ENCODE assay signal across 29 cellular contexts in the genomic region with DNA sequence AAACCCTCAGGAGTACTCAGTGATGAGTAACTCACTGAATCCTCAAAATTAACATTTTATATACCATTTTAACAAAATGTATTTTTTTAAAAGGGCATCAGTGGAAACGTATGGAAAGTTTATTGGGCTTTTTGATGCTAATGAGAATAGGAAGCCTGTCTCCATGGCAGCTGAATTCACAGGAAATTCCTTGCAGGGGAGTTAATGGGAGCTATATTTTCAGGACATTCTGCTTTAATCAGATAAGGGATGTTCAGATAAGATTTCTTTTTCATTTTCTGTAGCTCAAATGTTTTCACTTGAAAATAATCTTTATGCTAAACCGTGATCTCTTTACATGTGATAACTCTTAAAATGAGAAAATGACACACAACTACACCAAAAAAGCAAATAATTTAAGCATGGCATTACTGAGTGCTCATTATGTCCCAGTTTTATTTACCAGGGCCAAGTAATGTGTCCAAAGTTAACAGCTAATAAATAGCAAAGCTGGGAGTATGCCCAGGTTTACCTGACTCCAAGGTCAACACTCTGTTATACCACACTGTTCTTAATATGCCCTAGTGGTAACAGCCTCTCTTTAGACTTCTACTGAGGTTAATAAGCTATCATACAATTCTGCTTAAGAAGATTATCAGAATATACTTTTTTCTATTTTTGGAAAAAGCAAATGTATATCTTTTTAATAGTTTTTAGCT.
DNase-seq lines count a peak whose midpoint lies in the region; ATAC-seq, FAIRE-seq and TF ChIP-seq lines count a peak whose summit lies in the region.
"Had no signal": no experiment of that assay in that cellular context is flagged by ENCODE, and none has a peak within 500 bp of the region (broad histone marks: within the 10 kb centered on the region; RNA-seq: fewer than 3 reads in every experiment).

No MANE protein-coding gene starts in this region.

- H3K27ac ChIP-seq in body of pancreas (peak overlapping the region in 1 of 4 donors; percentile 2), gastrocnemius medialis (no peak overlapping the region)
- H3K27ac ChIP-seq: adrenal gland; BLaER1 treated with 17β-estradiol and CSF1 and Interleukin-3, amounts not matched to agents 10 nM and 100 nM; breast epithelium; coronary artery; heart right ventricle; ovary; Peyer's patch; SJCRH30 had no signal

- no peak overlapping the region for H3K27ac Mint-ChIP-seq in activated T-cell treated with anti-CD3 and anti-CD28 coated beads, Interleukin-2, amount 50 U/mL, for 24 hours
- H3K27ac Mint-ChIP-seq: activated CD4-positive, alpha-beta T cell treated with anti-CD3 and anti-CD28 coated beads for 36 hours; T-helper 1 cell treated with Interleukin-12 subunit alpha and Interleukin-12 subunit beta and Interleukin-4 antibody, amounts not matched to agents 30 μg/mL and 1 μg/mL, for 36 hours had no signal

- intact Hi-C loops in body of pancreas (cut with DNase I) = no loop called here
- intact Hi-C loops in gastrocnemius medialis (cut with DNase I; ENCODE audit: low total_unique reads) = no loop called here

- peaks cover 7% of the 10 kb centered on the region for H3K9me3 Mint-ChIP-seq in activated T-cell treated with anti-CD3 and anti-CD28 coated beads, Interleukin-2, amount 50 U/mL, for 24 hours

- H3K27me3 Mint-ChIP-seq in activated T-cell treated with anti-CD3 and anti-CD28 coated beads, Interleukin-2, amount 50 U/mL, for 24 hours = no peaks in the 10 kb centered on the region
- H3K27me3 Mint-ChIP-seq: activated CD4-positive, alpha-beta T cell treated with anti-CD3 and anti-CD28 coated beads for 36 hours had no signal

- H3K27me3 ChIP-seq in body of pancreas (no peaks in the 10 kb centered on the region), gastrocnemius medialis (no peaks in the 10 kb centered on the region)
- H3K27me3 ChIP-seq: adrenal gland; BLaER1 treated with 17β-estradiol and CSF1 and Interleukin-3, amounts not matched to agents 10 nM and 100 nM; breast epithelium; heart right ventricle; ovary; Peyer's patch; SJCRH30 had no signal

- H3K4me3 Mint-ChIP-seq in activated T-cell treated with anti-CD3 and anti-CD28 coated beads, Interleukin-2, amount 50 U/mL, for 24 hours = no peak overlapping the region
- H3K4me3 Mint-ChIP-seq: activated CD4-positive, alpha-beta T cell treated with anti-CD3 and anti-CD28 coated beads for 36 hours; nephron; T-helper 1 cell treated with Interleukin-12 subunit alpha and Interleukin-12 subunit beta and Interleukin-4 antibody, amounts not matched to agents 30 μg/mL and 1 μg/mL, for 36 hours had no signal

- peaks cover 20% of the 10 kb centered on the region for H3K4me1 ChIP-seq in body of pancreas
- peaks cover 0 to 9% of the 10 kb centered on the region in 2 donors for H3K4me1 ChIP-seq in gastrocnemius medialis
- H3K4me1 ChIP-seq: adrenal gland; BLaER1 treated with 17β-estradiol and CSF1 and Interleukin-3, amounts not matched to agents 10 nM and 100 nM; breast epithelium; Peyer's patch; SJCRH30 had no signal

- 24 to 26% methylated on average over 2 of the region's 2 CpGs for WGBS in body of pancreas, 2 donors

- TF ChIP-seq CTCF in body of pancreas (IDR thresholded peaks at IDR 0.05) (peak in 2 of 7 experiments; percentile 27 to 28), foreskin fibroblast (IDR thresholded peaks at IDR 0.05; ENCODE audit: low read depth, low read length) (no peak), gastrocnemius medialis (IDR thresholded peaks at IDR 0.05 in 4 of 5, conservative IDR thresholded peaks at IDR 0.05 in 1 of 5) (no peak)

- H3K9me3 ChIP-seq in body of pancreas = no peaks in the 10 kb centered on the region
- H3K9me3 ChIP-seq in gastrocnemius medialis = no peaks in the 10 kb centered on the region
- H3K9me3 ChIP-seq: adrenal gland, breast epithelium, ovary, Peyer's patch, SJCRH30 had no signal

- ATAC-seq in body of pancreas (peak; percentile 89), gastrocnemius medialis (no peak)
- no peak for ATAC-seq in stimulated activated naive CD8-positive, alpha-beta T cell treated with anti-CD3 and anti-CD28 coated beads, Interleukin-15, Interleukin-2, amounts not matched to agents 100 U/mL and 50 U/mL, for 24 hours
- ATAC-seq: activated CD4-positive, alpha-beta T cell treated with anti-CD3 and anti-CD28 coated beads for 36 hours; sciatic nerve had no signal

- DNase-seq in EH (ENCODE audit: low read depth) (peak; percentile 39), M059J (ENCODE audit: low read depth) (peak; percentile 4), body of pancreas (peak; percentile 17 to 59 (median 32)), foreskin fibroblast (no peak), gastrocnemius medialis (no peak)
- no peak for DNase-seq in activated T-cell treated with anti-CD3 and anti-CD28 coated beads, Interleukin-2, amount 50 U/mL, for 24 hours
- DNase-seq in stimulated activated naive CD8-positive, alpha-beta T cell treated with anti-CD3 and anti-CD28 coated beads, Interleukin-15, Interleukin-2, amounts not matched to agents 100 U/mL and 50 U/mL, for 24 hours = no peak
- DNase-seq: activated CD4-positive, alpha-beta T cell treated with anti-CD3 and anti-CD28 coated beads for 36 hours; activated naive CD4-positive, alpha-beta T cell treated with Interleukin-2 at 50 U/mL for 16 hours; DMS79 treated with DMSO at 0.1 percent for 48 hours; heart right ventricle; NCI-H1417 treated with DMSO at 0.1 percent for 48 hours; NCI-H2107; NCI-H446 treated with DMSO at 0.1 percent for 48 hours; ovary; Peyer's patch; SJCRH30; stimulated activated CD4-positive, alpha-beta T cell treated with anti-CD3 and anti-CD28 coated beads, Interleukin-4, amount 100 ng/mL, for 4 hours; stimulated activated naive CD4-positive, alpha-beta T cell had no signal

- H3K36me3 Mint-ChIP-seq in activated T-cell treated with anti-CD3 and anti-CD28 coated beads, Interleukin-2, amount 50 U/mL, for 24 hours (ENCODE audit: low read depth) = no peaks in the 10 kb centered on the region

- H3K4me3 ChIP-seq in body of pancreas (no peak overlapping the region), foreskin fibroblast (ENCODE audit: low read depth in 1 of 2, low read length in 2 of 2) (no peak overlapping the region), gastrocnemius medialis (no peak overlapping the region)
- H3K4me3 ChIP-seq: adrenal gland; BLaER1 treated with 17β-estradiol and CSF1 and Interleukin-3, amounts not matched to agents 10 nM and 100 nM; breast epithelium; coronary artery; heart right ventricle; ovary; Peyer's patch; SJCRH30 had no signal

- TF ChIP-seq POLR2A in body of pancreas (IDR thresholded peaks at IDR 0.05) (no peak), gastrocnemius medialis (IDR thresholded peaks at IDR 0.05) (no peak)

- H3K4me1 Mint-ChIP-seq in activated T-cell treated with anti-CD3 and anti-CD28 coated beads, Interleukin-2, amount 50 U/mL, for 24 hours (ENCODE audit: low read depth) = no peaks in the 10 kb centered on the region
- H3K4me1 Mint-ChIP-seq: activated CD4-positive, alpha-beta T cell treated with anti-CD3 and anti-CD28 coated beads for 36 hours; nephron had no signal

- in situ Hi-C loops in gastrocnemius medialis (cut with MboI; ENCODE audit: low sequenced_read_pairs in 4 of 4) = no loop called here

- FAIRE-seq in islet of Langerhans (lab: Jason Lieb, UNC) = peak; percentile 82
- FAIRE-seq: endometrium, H54 had no signal

- H3K36me3 ChIP-seq in body of pancreas (replicated peaks in 1 of 2; ENCODE audit: insufficient read depth in 1 of 2, low read depth in 2 of 2) (no peaks in the 10 kb centered on the region), gastrocnemius medialis (no peaks in the 10 kb centered on the region)
- H3K36me3 ChIP-seq: adrenal gland; BLaER1 treated with 17β-estradiol and CSF1 and Interleukin-3, amounts not matched to agents 10 nM and 100 nM; breast epithelium; heart right ventricle; ovary; Peyer's patch; SJCRH30 had no signal

Comparison
In these comparisons a context has a peak if more than half of its experiments do, and no peak if none do; other contexts are left out.
1. DNase-seq: peak in EH (single experiment), M059J (single experiment) and body of pancreas (4 of 4); none in foreskin fibroblast (0 of 2), activated T-cell treated with anti-CD3 and anti-CD28 coated beads, Interleukin-2, amount 50 U/mL, for 24 hours (single experiment), gastrocnemius medialis (0 of 2) and stimulated activated naive CD8-positive, alpha-beta T cell treated with anti-CD3 and anti-CD28 coated beads, Interleukin-15, Interleukin-2, amounts not matched to agents 100 U/mL and 50 U/mL, for 24 hours (single experiment).